In genomic region chr4:174444390-174444789, GRCh38 we compare ENCODE assay signal across 25 cellular contexts.
"Had no signal": no experiment of that assay in that cellular context is flagged by ENCODE, and none has a peak within 500 bp of the region (broad histone marks: within the 10 kb centered on the region; RNA-seq: fewer than 3 reads in every experiment).

No MANE protein-coding gene starts in this region.

- H3K36me3 Mint-ChIP-seq: activated CD8-positive, alpha-beta memory T cell treated with anti-CD3 and anti-CD28 coated beads, Interleukin-2, amount 10 ng/mL, durations not matched to agents 7 days and 5 days; T-cell had no signal

- H3K27me3 Mint-ChIP-seq: activated CD8-positive, alpha-beta memory T cell treated with anti-CD3 and anti-CD28 coated beads, Interleukin-2, amount 10 ng/mL, durations not matched to agents 7 days and 5 days; activated naive CD8-positive, alpha-beta T cell treated with anti-CD3 and anti-CD28 coated beads, Interleukin-2, amount 50 U/mL, for 24 hours; activated T-cell treated with anti-CD3 and anti-CD28 coated beads, Interleukin-2, amount 50 U/mL, for 24 hours had no signal

- H3K4me1 Mint-ChIP-seq: activated CD8-positive, alpha-beta memory T cell treated with anti-CD3 and anti-CD28 coated beads, Interleukin-2, amount 10 ng/mL, durations not matched to agents 7 days and 5 days; activated naive CD8-positive, alpha-beta T cell treated with anti-CD3 and anti-CD28 coated beads, Interleukin-2, amount 50 U/mL, for 24 hours had no signal

- H3K27ac Mint-ChIP-seq: activated CD8-positive, alpha-beta memory T cell treated with anti-CD3 and anti-CD28 coated beads, Interleukin-2, amount 10 ng/mL, durations not matched to agents 7 days and 5 days; activated naive CD4-positive, alpha-beta T cell treated with anti-CD3 and anti-CD28 coated beads, Interleukin-2, amount 50 U/mL, for 72 hours; activated naive CD8-positive, alpha-beta T cell treated with anti-CD3 and anti-CD28 coated beads, Interleukin-2, amount 50 U/mL, for 24 hours; activated T-cell treated with anti-CD3 and anti-CD28 coated beads, Interleukin-2, amount 50 U/mL, for 24 hours; activated T-helper 1 cell treated with anti-CD3 and anti-CD28 coated beads, Interleukin-12 subunit alpha, Interleukin-12 subunit beta, Interleukin-2, Interleukin-4 antibody, amounts not matched to agents 30 ng/mL and 10 ng/mL and 1 ng/mL, durations not matched to agents 14 hours and 24 hours and 36 hours; T-cell had no signal

- ATAC-seq: activated CD8-positive, alpha-beta memory T cell treated with anti-CD3 and anti-CD28 coated beads, Interleukin-2, amount 10 ng/mL, durations not matched to agents 7 days and 5 days; activated naive CD4-positive, alpha-beta T cell treated with anti-CD3 and anti-CD28 coated beads, Interleukin-2, amount 50 U/mL, for 72 hours; activated naive CD8-positive, alpha-beta T cell treated with anti-CD3 and anti-CD28 coated beads, Interleukin-2, amount 50 U/mL, for 24 hours; body of pancreas; T-cell had no signal

- DNase-seq: activated CD4-positive, alpha-beta T cell treated with anti-CD3 and anti-CD28 coated beads for 48 hours; activated CD4-positive, alpha-beta T cell treated with anti-CD3 and anti-CD28 coated beads, Interleukin-2, amount 50 U/mL, for 4 hours; activated CD4-positive, CD25-positive, alpha-beta regulatory T cell treated with anti-CD3 and anti-CD28 coated beads, Interleukin-2, amount 50 U/mL, for 72 hours; activated CD8-positive, alpha-beta memory T cell treated with anti-CD3 and anti-CD28 coated beads, Interleukin-2, amount 10 ng/mL, durations not matched to agents 7 days and 5 days; activated effector memory CD4-positive, alpha-beta T cell treated with Interleukin-2 at 50 U/mL for 16 hours; activated naive CD4-positive, alpha-beta T cell; activated naive CD8-positive, alpha-beta T cell treated with anti-CD3 and anti-CD28 coated beads, Interleukin-2, amount 50 U/mL, for 24 hours; activated T-cell treated with anti-CD3 and anti-CD28 coated beads, Interleukin-2, amount 50 U/mL, for 24 hours; amniotic stem cell; body of pancreas; central memory CD4-positive, alpha-beta T cell; Kasumi-1; NCI-H1048; NCI-H146; NCI-H187 treated with DMSO at 0.1 percent for 48 hours; NCI-H2081 treated with DMSO at 0.1 percent for 48 hours; NCI-H446; PC-9; SHP77 treated with DMSO at 0.1 percent for 48 hours; T-cell; T-helper 2 cell; T1000 had no signal

- H3K4me3 Mint-ChIP-seq: activated CD8-positive, alpha-beta memory T cell treated with anti-CD3 and anti-CD28 coated beads, Interleukin-2, amount 10 ng/mL, durations not matched to agents 7 days and 5 days; activated naive CD8-positive, alpha-beta T cell treated with anti-CD3 and anti-CD28 coated beads, Interleukin-2, amount 50 U/mL, for 24 hours; activated T-cell treated with anti-CD3 and anti-CD28 coated beads, Interleukin-2, amount 50 U/mL, for 24 hours; activated T-helper 1 cell treated with anti-CD3 and anti-CD28 coated beads, Interleukin-12 subunit alpha, Interleukin-12 subunit beta, Interleukin-2, Interleukin-4 antibody, amounts not matched to agents 30 ng/mL and 10 ng/mL and 1 ng/mL, durations not matched to agents 14 hours and 24 hours and 36 hours; T-cell had no signal

- FAIRE-seq: bronchial epithelial cell had no signal

- H3K9me3 Mint-ChIP-seq: activated naive CD8-positive, alpha-beta T cell treated with anti-CD3 and anti-CD28 coated beads, Interleukin-2, amount 50 U/mL, for 24 hours had no signal
